34 cellular contexts compared by ENCODE assay signal in genomic region chr7:21051865-21052264, GRCh38.
"Had no signal": no experiment of that assay in that cellular context is flagged by ENCODE, and none has a peak within 500 bp of the region (broad histone marks: within the 10 kb centered on the region; RNA-seq: fewer than 3 reads in every experiment).

No MANE protein-coding gene starts in this region.

- H3K27ac ChIP-seq: KMS-11 had no signal

- H3K9me3 ChIP-seq: MG63 had no signal

- H3K36me3 ChIP-seq: MG63 had no signal

- DNase-seq: Karpas-422, Kasumi-1, KG1, MM.1S, MV-4-11, NCI-H1048, NCI-H1092, NCI-H1092 treated with DMSO at 0.1 percent for 48 hours, NCI-H1105, NCI-H1105 treated with DMSO at 0.1 percent for 48 hours, NCI-H1417, NCI-H1417 treated with DMSO at 0.1 percent for 48 hours, NCI-H1436, NCI-H1436 treated with DMSO at 0.1 percent for 48 hours, NCI-H146, NCI-H1694, NCI-H1694 treated with DMSO at 0.1 percent for 48 hours, NCI-H187, NCI-H187 treated with DMSO at 0.1 percent for 48 hours, NCI-H1930, NCI-H2029, NCI-H2029 treated with DMSO at 0.1 percent for 48 hours, NCI-H2081, NCI-H2081 treated with DMSO at 0.1 percent for 48 hours, NCI-H2107, NCI-H2171, NCI-H2171 treated with DMSO at 0.1 percent for 48 hours, NCI-H2227 treated with DMSO at 0.1 percent for 48 hours, NCI-H226, NCI-H345, NCI-H446, NCI-H446 treated with DMSO at 0.1 percent for 48 hours had no signal

- H3K27me3 ChIP-seq: MG63 had no signal

- H3K9ac ChIP-seq: KMS-11 had no signal

- H3K4me3 ChIP-seq: MG63 had no signal

- H3K4me2 ChIP-seq: KMS-11 had no signal
